8 cellular contexts compared by ENCODE assay signal in the genomic region with DNA sequence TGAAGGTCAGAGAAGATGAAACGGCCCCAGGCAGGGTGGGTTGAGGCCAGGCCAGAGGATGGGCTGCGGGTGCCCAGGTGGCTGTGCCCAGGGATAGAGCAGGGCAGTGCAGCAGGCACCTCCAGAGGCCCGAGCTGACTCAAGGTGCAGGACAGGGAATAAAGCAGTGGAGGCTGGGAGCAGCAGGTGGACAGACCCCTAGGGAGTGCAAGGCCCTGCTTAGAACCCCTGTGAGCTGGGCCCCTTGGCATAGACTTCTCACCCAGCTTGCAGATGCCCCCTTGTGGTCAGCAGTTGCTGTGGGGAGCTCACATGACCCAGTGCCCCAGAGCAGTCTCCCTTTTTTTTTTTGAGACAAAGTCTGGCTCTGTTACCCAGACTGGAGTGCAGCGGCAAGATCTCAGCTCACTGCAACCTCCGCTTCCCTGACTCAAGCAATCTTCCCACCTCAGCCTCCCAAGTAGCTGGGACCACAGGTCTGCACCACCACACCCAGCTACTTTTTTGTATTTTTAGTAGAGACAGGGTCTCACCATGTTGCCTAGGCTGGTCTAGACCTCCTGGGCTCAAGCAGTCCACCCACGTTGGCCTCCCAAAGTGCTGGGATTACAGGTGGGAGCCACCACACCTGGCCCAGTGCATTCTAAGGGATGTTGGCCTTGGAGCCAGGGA.
DNase-seq lines count a peak whose midpoint lies in the region; ATAC-seq and TF ChIP-seq lines count a peak whose summit lies in the region.

No MANE protein-coding gene starts in this region.

- H3K79me2 ChIP-seq in Loucy (ENCODE audit: insufficient read depth, low read length) = no peaks in the 10 kb centered on the region

- in situ Hi-C loops in astrocyte of the spinal cord (cut with HindIII; ENCODE audit: low sequenced_read_pairs) = no loop called here

- no peaks in the 10 kb centered on the region for H3K36me3 Mint-ChIP-seq in T-helper 17 cell (ENCODE audit: low read depth)

- ATAC-seq in T-helper 17 cell (peak; percentile 79), GM21423 (IDR thresholded peaks at IDR 0.05; ENCODE audit: unreplicated experiment) (no peak), GM18909 (IDR thresholded peaks at IDR 0.05; ENCODE audit: poor library complexity, unreplicated experiment) (no peak)

- H3K4me3 Mint-ChIP-seq in T-helper 17 cell = no peak overlapping the region

- H3K4me3 ChIP-seq in Loucy (ENCODE audit: low read length, poor library complexity, severe bottlenecking) = no peak overlapping the region
- no peak overlapping the region for H3K4me3 ChIP-seq in astrocyte of the spinal cord (ENCODE audit: low read depth, low read length)

- H2AFZ ChIP-seq in Loucy (ENCODE audit: low read length) = no peak overlapping the region

- no peaks in the 10 kb centered on the region for H3K36me3 ChIP-seq in Loucy (ENCODE audit: insufficient read depth, low read length)

- H3K4me1 ChIP-seq in Loucy (ENCODE audit: insufficient read depth, low read length, poor library complexity, severe bottlenecking) = no peaks in the 10 kb centered on the region

- TF ChIP-seq CTCF in Loucy (conservative IDR thresholded peaks at IDR 0.05; ENCODE audit: low read length) = peak; percentile 76
- TF ChIP-seq CTCF in astrocyte of the spinal cord (IDR thresholded peaks at IDR 0.05; ENCODE audit: low read depth, low read length) = peak; percentile 66

- H3K4me1 Mint-ChIP-seq in T-helper 17 cell = peaks cover 2% of the 10 kb centered on the region

- no peaks in the 10 kb centered on the region for H3K9me2 ChIP-seq in Loucy (replicated peaks; ENCODE audit: low read depth, low read length)

- H3K4me2 ChIP-seq in Loucy (ENCODE audit: low read depth, low read length, poor library complexity, severe bottlenecking) = no peak overlapping the region

- no peaks in the 10 kb centered on the region for H4K20me1 ChIP-seq in Loucy (ENCODE audit: insufficient read depth, low read length, poor library complexity, severe bottlenecking)

- DNase-seq in Daoy (ENCODE audit: low read depth) = peak; percentile 77
- peak in 2 of 3 donors; percentile 29 to 41 for DNase-seq in T-helper 17 cell
- peak; percentile 30 for DNase-seq in astrocyte of the spinal cord (ENCODE audit: low read depth, low spot score)
- peak; percentile 83 for DNase-seq in iPS-NIHi11 (ENCODE audit: low spot score)
- DNase-seq in stimulated activated CD4-positive, alpha-beta T cell treated with anti-CD3 and anti-CD28 coated beads, Interleukin-2, amount 100 ng/mL, for 4 hours (ENCODE audit: low read depth) = peak; percentile 47

- no peak overlapping the region for H3K9ac ChIP-seq in Loucy (ENCODE audit: low read depth, low read length, poor library complexity, severe bottlenecking)

- H3K27ac Mint-ChIP-seq in T-helper 17 cell = peak overlapping the region; percentile 72

- H3K27me3 ChIP-seq in Loucy (ENCODE audit: insufficient read depth, low read length, poor library complexity, severe bottlenecking) = no peaks in the 10 kb centered on the region

- H3K9me3 ChIP-seq in Loucy (ENCODE audit: insufficient read depth, low read depth, low read length) = no peaks in the 10 kb centered on the region
- H3K9me3 ChIP-seq in T-helper 17 cell (ENCODE audit: control insufficient read depth, low read length, poor library complexity, severe bottlenecking) = no peaks in the 10 kb centered on the region

- peaks cover 11% of the 10 kb centered on the region for H3K27me3 Mint-ChIP-seq in T-helper 17 cell

- H3F3A ChIP-seq in Loucy (ENCODE audit: low read depth) = no peaks in the 10 kb centered on the region

Comparison
In these comparisons a context has a peak if more than half of its experiments do, and no peak if none do; other contexts are left out.
1. DNase-seq: peak in every context shown above with its lines; median percentile 83 in iPS-NIHi11; 77 in Daoy; 47 in stimulated activated CD4-positive, alpha-beta T cell treated with anti-CD3 and anti-CD28 coated beads, Interleukin-2, amount 100 ng/mL, for 4 hours; 35 in T-helper 17 cell; 30 in astrocyte of the spinal cord.